8 cellular contexts compared by ENCODE assay signal in the genomic region with DNA sequence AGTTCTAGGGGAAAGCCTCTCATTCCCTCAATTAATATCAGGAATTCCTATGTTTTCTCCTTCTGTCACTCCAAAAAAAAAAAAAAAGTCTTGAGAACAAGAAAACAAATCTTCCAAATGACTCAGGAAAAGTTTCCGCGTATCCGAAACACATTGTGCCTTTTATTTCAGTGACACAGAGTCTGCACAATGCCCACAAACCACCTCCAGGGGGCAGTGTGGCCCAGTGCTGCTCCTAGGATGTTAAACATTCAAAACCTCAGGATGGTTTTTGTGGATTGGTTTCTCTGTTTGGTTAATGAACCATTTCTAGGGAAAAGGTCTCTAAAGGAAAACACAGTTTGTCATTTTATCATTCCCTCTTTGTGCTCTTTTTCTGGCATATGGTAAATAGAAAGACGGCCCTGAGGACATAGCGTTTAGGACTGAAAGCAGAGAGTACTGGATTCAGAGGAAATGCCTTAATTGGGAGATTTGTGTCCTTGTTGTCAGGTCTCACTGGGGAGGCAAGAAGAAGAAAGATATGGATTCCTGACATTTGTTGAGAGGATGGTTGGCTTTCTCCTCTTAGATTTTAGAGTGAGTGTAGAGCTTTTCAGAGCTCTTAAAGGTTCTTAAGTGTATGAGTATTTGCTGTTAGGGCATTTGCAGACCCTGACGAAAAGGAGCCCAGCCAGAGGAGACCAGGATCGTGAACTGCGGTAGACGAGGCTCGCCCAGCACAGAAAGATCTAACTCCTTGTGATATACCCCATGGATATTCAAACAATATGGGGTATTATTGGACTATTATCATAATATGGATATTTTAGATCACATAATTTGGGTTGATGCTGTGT.
DNase-seq lines count a peak whose midpoint lies in the region; ATAC-seq, FAIRE-seq and TF ChIP-seq lines count a peak whose summit lies in the region.

No MANE protein-coding gene starts in this region.

- H3K4me3 ChIP-seq in fibroblast of villous mesenchyme (ENCODE audit: low read depth, low read length) = no peak overlapping the region

- peak overlapping the region; percentile 32; the same call in 1 of the 2 replicates for H3K27ac ChIP-seq in C4-2B

- TF ChIP-seq CTCF in C4-2B (conservative IDR thresholded peaks at IDR 0.05) (peak; percentile 94), fibroblast of villous mesenchyme (IDR thresholded peaks at IDR 0.05; ENCODE audit: insufficient read depth, low read depth, low read length) (peak; percentile 97), neural crest cell (conservative IDR thresholded peaks at IDR 0.05) (peak; percentile 98)

- no peaks in the 10 kb centered on the region for H3K36me3 Mint-ChIP-seq in activated T-helper 17 cell treated with anti-CD3 and anti-CD28 coated beads, Interleukin-2, amount 50 U/mL, for 72 hours (ENCODE audit: low read depth)
- H3K36me3 Mint-ChIP-seq in neural crest cell (ENCODE audit: low read depth) = no peaks in the 10 kb centered on the region

- H3K27me3 Mint-ChIP-seq in activated T-helper 17 cell treated with anti-CD3 and anti-CD28 coated beads, Interleukin-2, amount 50 U/mL, for 72 hours = peaks cover 13% of the 10 kb centered on the region
- H3K27me3 Mint-ChIP-seq in neural crest cell (ENCODE audit: low read depth) = peaks cover 11% of the 10 kb centered on the region

- no peaks in the 10 kb centered on the region for H3K4me1 Mint-ChIP-seq in activated T-helper 17 cell treated with anti-CD3 and anti-CD28 coated beads, Interleukin-2, amount 50 U/mL, for 72 hours
- peaks cover 5% of the 10 kb centered on the region for H3K4me1 Mint-ChIP-seq in neural crest cell

- no peak overlapping the region for H3K27ac Mint-ChIP-seq in activated T-helper 17 cell treated with anti-CD3 and anti-CD28 coated beads, Interleukin-2, amount 50 U/mL, for 72 hours
- H3K27ac Mint-ChIP-seq in neural crest cell (ENCODE audit: unreplicated experiment) = no peak overlapping the region

- no peaks in the 10 kb centered on the region for H3K9me3 Mint-ChIP-seq in activated T-helper 17 cell treated with anti-CD3 and anti-CD28 coated beads, Interleukin-2, amount 50 U/mL, for 72 hours
- no peaks in the 10 kb centered on the region for H3K9me3 Mint-ChIP-seq in neural crest cell

- DNase-seq in RCC 7860 (ENCODE audit: low spot score) = peak; percentile 16
- DNase-seq in fibroblast of villous mesenchyme (ENCODE audit: low read depth) = peak; percentile 72
- peak; percentile 78 for DNase-seq in neural crest cell (ENCODE audit: low read depth, low spot score)
- peak; percentile 73 for DNase-seq in stimulated activated naive CD8-positive, alpha-beta T cell treated with anti-CD3 and anti-CD28 coated beads, Interleukin-15, Interleukin-2, amounts not matched to agents 100 U/mL and 50 U/mL, for 24 hours

- FAIRE-seq in RCC 7860 (lab: Jason Lieb, UNC) = peak; percentile 71

- ATAC-seq in GM19043 (IDR thresholded peaks at IDR 0.05; ENCODE audit: low read depth, unreplicated experiment) (peak; percentile 88), HG03457 (IDR thresholded peaks at IDR 0.05; ENCODE audit: unreplicated experiment) (peak; percentile 76)
- ATAC-seq in activated T-helper 17 cell treated with anti-CD3 and anti-CD28 coated beads, Interleukin-2, amount 50 U/mL, for 72 hours (replicated peaks) = peak; percentile 64
- peak; percentile 68 for ATAC-seq in stimulated activated naive CD8-positive, alpha-beta T cell treated with anti-CD3 and anti-CD28 coated beads, Interleukin-15, Interleukin-2, amounts not matched to agents 100 U/mL and 50 U/mL, for 24 hours

- no peak overlapping the region for H3K4me3 Mint-ChIP-seq in activated T-helper 17 cell treated with anti-CD3 and anti-CD28 coated beads, Interleukin-2, amount 50 U/mL, for 72 hours
- no peak overlapping the region for H3K4me3 Mint-ChIP-seq in neural crest cell

Comparison
In these comparisons a context has a peak if more than half of its experiments do, and no peak if none do; other contexts are left out.
1. DNase-seq: peak in every context shown above with its lines; median percentile 78 in neural crest cell; 73 in stimulated activated naive CD8-positive, alpha-beta T cell treated with anti-CD3 and anti-CD28 coated beads, Interleukin-15, Interleukin-2, amounts not matched to agents 100 U/mL and 50 U/mL, for 24 hours; 72 in fibroblast of villous mesenchyme; 16 in RCC 7860.